In genomic region chr6:155493694-155494143, GRCh38 we compare ENCODE assay signal across 9 cellular contexts. TPM values are rescaled to one million over a fixed set of nuclear protein-coding genes. Genes with fewer than 3 reads are reported as not detected.
DNase-seq lines count a peak whose midpoint lies in the region; ATAC-seq and TF ChIP-seq lines count a peak whose summit lies in the region.
"Had no signal": no experiment of that assay in that cellular context is flagged by ENCODE, and none has a peak within 500 bp of the region (broad histone marks: within the 10 kb centered on the region; RNA-seq: fewer than 3 reads in every experiment).

No MANE protein-coding gene starts in this region.

- H3K4me3 ChIP-seq in AG04449 (ENCODE audit: low read depth, low read length) (no peak overlapping the region), SU-DHL-6 (ENCODE audit: insufficient read depth, low read length, poor library complexity, severe bottlenecking) (peak overlapping the region; percentile 29), thyroid gland (replicated peaks in 1 of 3) (no peak overlapping the region)

- DNase-seq in AG04449 (ENCODE audit: low read depth, low spot score) (peak; percentile 99), Right ventricle myocardium superior (no peak), stromal cell of bone marrow (ENCODE audit: low read depth) (peak; percentile 99), thyroid gland (no peak), D341Med (ENCODE audit: low spot score) (no peak)

- POLR2A ChIA-PET in AG04449 (lab: Yijun Ruan, JAX), result interaction anchor here (0.6 to 1.2 kb wide), 3 partner anchors 13 to 1285 kb away, joined by 3 to 4 read pairs (median 4); no protein-coding TSS in a partner anchor

- H2AFZ ChIP-seq in SU-DHL-6 (ENCODE audit: low read depth, low read length, severe bottlenecking), result peak overlapping the region; percentile 44

- peaks cover 0 to 11% of the 10 kb centered on the region in 2 donors for H3K4me1 ChIP-seq in thyroid gland

- ATAC-seq in GM19023 (IDR thresholded peaks at IDR 0.05; ENCODE audit: unreplicated experiment) (peak; percentile 86), HG03108 (IDR thresholded peaks at IDR 0.05; ENCODE audit: unreplicated experiment) (peak; percentile 83), Right ventricle myocardium superior (ENCODE audit: poor library complexity) (peak; percentile 71)

- no peaks in the 10 kb centered on the region for H4K20me1 ChIP-seq in SU-DHL-6 (ENCODE audit: low read depth, low read length)

- no peaks in the 10 kb centered on the region for H3K9me3 ChIP-seq in SU-DHL-6 (ENCODE audit: insufficient read depth, low read length)
- no peaks in the 10 kb centered on the region for H3K9me3 ChIP-seq in thyroid gland

- peak overlapping the region; percentile 52 for H3K4me2 ChIP-seq in SU-DHL-6 (ENCODE audit: low read depth, low read length, poor library complexity, severe bottlenecking)

- no peak overlapping the region; the same call in 1 of the 2 replicates for H3K27ac ChIP-seq in SU-DHL-6 (ENCODE audit: low read depth, low read length)
- peak overlapping the region in 1 of 3 donors; percentile 4 for H3K27ac ChIP-seq in thyroid gland
- H3K27ac ChIP-seq: HL-60 had no signal

- no peak overlapping the region for H3K9ac ChIP-seq in SU-DHL-6 (ENCODE audit: low read length)

- no peaks in the 10 kb centered on the region for H3K9me2 ChIP-seq in SU-DHL-6 (replicated peaks; ENCODE audit: insufficient read depth, low read length)

- H3F3A ChIP-seq in SU-DHL-6 (ENCODE audit: insufficient read depth), result no peaks in the 10 kb centered on the region

- TF ChIP-seq CTCF in AG04449 (IDR thresholded peaks at IDR 0.05; ENCODE audit: insufficient read depth, low read length, missing control alignments) (no peak), SU-DHL-6 (IDR thresholded peaks at IDR 0.05; ENCODE audit: insufficient read depth, low read length, poor library complexity, severe bottlenecking) (no peak), thyroid gland (IDR thresholded peaks at IDR 0.05) (no peak)

- 58 to 67% methylated on average over 4 of the region's 4 CpGs for WGBS in thyroid gland, 2 donors

- CTCF ChIA-PET in AG04449 (lab: Yijun Ruan, JAX), result interaction anchor here (1.3 to 9.0 kb wide), 5 partner anchors 36 to 177 kb away, joined by 3 to 87 read pairs (median 13); no protein-coding TSS in a partner anchor

- H3K79me2 ChIP-seq in SU-DHL-6 (ENCODE audit: insufficient read depth, low read length), result no peaks in the 10 kb centered on the region

- H3K27me3 ChIP-seq in SU-DHL-6 (ENCODE audit: low read length) (no peaks in the 10 kb centered on the region), thyroid gland (peaks cover 4% of the 10 kb centered on the region)

- no peak for TF ChIP-seq POLR2A in thyroid gland (IDR thresholded peaks at IDR 0.05)

- no peaks in the 10 kb centered on the region; the same call in 1 of the 2 replicates for H3K36me3 ChIP-seq in SU-DHL-6 (ENCODE audit: low read length)
- H3K36me3 ChIP-seq in thyroid gland, result no peaks in the 10 kb centered on the region

- intact Hi-C loops in Right ventricle myocardium superior (cut with DNase I) (no loop called here), thyroid gland (cut with DNase I) (no loop called here)

RNA-seq across cellular contexts. Expression of gene NOX3, which starts 38.1 kb away (rescaled TPM):
- total RNA-seq in Right ventricle myocardium superior (not detected), thyroid gland (not detected)

Comparison
In these comparisons a context has a peak if more than half of its experiments do, and no peak if none do; other contexts are left out.
1. DNase-seq: peak in AG04449 (single experiment) and stromal cell of bone marrow (single experiment); none in Right ventricle myocardium superior (single experiment), thyroid gland (0 of 2) and D341Med (single experiment).
2. Peak in every context shown above with its lines, with median percentiles within 50 percentile points of each other: ATAC-seq.